In the genomic region with DNA sequence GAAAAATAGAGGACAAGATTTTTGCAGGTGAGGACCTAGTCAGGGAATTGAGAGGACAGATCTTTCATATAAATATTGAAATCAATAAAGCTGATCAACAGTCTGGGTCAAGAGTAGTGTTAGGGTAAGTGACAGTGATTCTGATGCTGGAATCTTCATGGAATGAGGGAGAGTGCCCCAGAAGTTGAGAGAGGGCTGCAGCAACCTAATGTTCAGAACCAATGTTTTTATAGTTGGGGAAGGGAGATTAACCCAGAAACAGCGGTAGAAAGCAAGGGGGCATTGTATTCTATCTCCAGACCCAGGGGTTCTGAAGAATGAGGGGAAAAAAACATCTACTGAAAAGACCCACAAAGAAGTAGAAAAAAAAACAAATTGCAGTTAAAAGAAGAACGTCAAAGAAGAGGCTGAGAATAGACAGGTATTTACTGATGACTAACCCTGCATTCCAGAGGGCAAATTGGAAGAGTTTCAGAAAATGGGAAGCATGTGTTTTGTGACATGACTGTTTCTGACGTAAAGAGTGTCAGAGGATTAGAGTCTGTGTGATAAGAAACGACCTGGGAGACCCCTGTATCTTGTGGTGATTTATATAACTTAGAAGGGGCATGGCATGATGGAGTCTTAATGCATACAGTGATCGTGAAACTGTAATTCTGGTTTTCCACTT, we compare ENCODE assay signal across 18 cellular contexts.
DNase-seq lines count a peak whose midpoint lies in the region; ATAC-seq and TF ChIP-seq lines count a peak whose summit lies in the region.
"Had no signal": no experiment of that assay in that cellular context is flagged by ENCODE, and none has a peak within 500 bp of the region (broad histone marks: within the 10 kb centered on the region; RNA-seq: fewer than 3 reads in every experiment).

No MANE protein-coding gene starts in this region.

- H2AK5ac ChIP-seq in IMR-90 (ENCODE audit: low read depth, low read length), result no peak overlapping the region

- no peaks in the 10 kb centered on the region for H3K79me1 ChIP-seq in IMR-90 (ENCODE audit: low read depth in 1 of 2, low read length in 2 of 2)

- BruUV-seq in IMR-90 (replicated peaks; lab: Mats Ljungman, UMichigan) (no TSS peak), mammary epithelial cell (replicated peaks; lab: Mats Ljungman, UMichigan) (no TSS peak)

- peak overlapping the region; percentile 62 for H2BK5ac ChIP-seq in IMR-90 (ENCODE audit: low read depth, low read length, poor library complexity, severe bottlenecking)

- 0% methylated on average over 1 of the region's 5 CpGs; no CpG with 5 or more reads in 1 of the 2 experiments for WGBS in IMR-90 (ENCODE audit: extremely low coverage in 2 of 2, insufficient read length in 1 of 2), 2 experiments
- 33% methylated on average over 5 of the region's 5 CpGs for WGBS in mammary epithelial cell (ENCODE audit: low coverage, missing lambda C conversion rate)

- H3K27ac Mint-ChIP-seq in activated CD8-positive, alpha-beta memory T cell treated with anti-CD3 and anti-CD28 coated beads, Interleukin-2, amount 10 ng/mL, durations not matched to agents 7 days and 5 days, result no peak overlapping the region
- H3K27ac Mint-ChIP-seq: activated CD4-positive, alpha-beta memory T cell treated with anti-CD3 and anti-CD28 coated beads for 36 hours had no signal

- no peak overlapping the region for H3K4me3 Mint-ChIP-seq in activated CD8-positive, alpha-beta memory T cell treated with anti-CD3 and anti-CD28 coated beads, Interleukin-2, amount 10 ng/mL, durations not matched to agents 7 days and 5 days
- H3K4me3 Mint-ChIP-seq: activated CD4-positive, alpha-beta memory T cell treated with anti-CD3 and anti-CD28 coated beads for 36 hours had no signal

- no peak overlapping the region for H2AFZ ChIP-seq in IMR-90 (replicated peaks; ENCODE audit: low read length, poor library complexity)
- H2AFZ ChIP-seq in mammary epithelial cell (ENCODE audit: low read depth, low read length), result no peak overlapping the region

- no peak overlapping the region for H4K8ac ChIP-seq in IMR-90 (ENCODE audit: low read depth in 2 of 2, low read length in 2 of 2)

- H3K4me1 Mint-ChIP-seq in activated CD8-positive, alpha-beta memory T cell treated with anti-CD3 and anti-CD28 coated beads, Interleukin-2, amount 10 ng/mL, durations not matched to agents 7 days and 5 days, result no peaks in the 10 kb centered on the region

- H3K23ac ChIP-seq in IMR-90 (ENCODE audit: low read depth, low read length), result no peak overlapping the region

- dilution Hi-C loops in IMR-90 (cut with HindIII; ENCODE audit: low sequenced_read_pairs, unreplicated experiment), result no loop called here
- dilution Hi-C loops in mammary epithelial cell (cut with HindIII; ENCODE audit: low sequenced_read_pairs), result no loop called here

- no peak for TF ChIP-seq RAD21 in IMR-90 (IDR thresholded peaks at IDR 0.05; ENCODE audit: low read length)

- H4K20me1 ChIP-seq in IMR-90 (ENCODE audit: insufficient read depth, low read length), result no peaks in the 10 kb centered on the region
- H4K20me1 ChIP-seq in mammary epithelial cell (ENCODE audit: insufficient read depth, low read length), result no peaks in the 10 kb centered on the region

- peak overlapping the region; percentile 72; the same call in 1 of the 2 replicates for H2BK20ac ChIP-seq in IMR-90 (ENCODE audit: low read depth, low read length)

- H3K4me1 ChIP-seq in IMR-90 (ENCODE audit: control insufficient read depth, insufficient read depth, low read length), result no peaks in the 10 kb centered on the region
- H3K4me1 ChIP-seq in mammary epithelial cell (ENCODE audit: insufficient read depth, low read length), result peaks cover 12% of the 10 kb centered on the region
- H3K4me1 ChIP-seq in left lung, result no peaks in the 10 kb centered on the region

- H2AK9ac ChIP-seq in IMR-90 (replicated peaks; ENCODE audit: low read depth, low read length, poor library complexity), result no peak overlapping the region

- H3K18ac ChIP-seq in IMR-90 (ENCODE audit: low read depth, low read length), result no peak overlapping the region; the same call in 1 of the 2 replicates

- ATAC-seq in IMR-90 (ENCODE audit: low read depth) (no peak), left lung (peak; percentile 42), HG03139 (IDR thresholded peaks at IDR 0.05; ENCODE audit: unreplicated experiment) (no peak)
- no peak for ATAC-seq in activated CD8-positive, alpha-beta memory T cell treated with anti-CD3 and anti-CD28 coated beads, Interleukin-2, amount 10 ng/mL, durations not matched to agents 7 days and 5 days
- ATAC-seq: GM12878, K562 had no signal

- no peaks in the 10 kb centered on the region for H3K79me2 ChIP-seq in mammary epithelial cell (ENCODE audit: insufficient read depth, low read length)

- no peak overlapping the region for H4K91ac ChIP-seq in IMR-90 (ENCODE audit: insufficient read depth, low read depth, low read length)

- H4K5ac ChIP-seq in IMR-90 (ENCODE audit: low read depth, low read length), result no peak overlapping the region; the same call in 1 of the 2 replicates

- H3K36me3 ChIP-seq in IMR-90 (ENCODE audit: control insufficient read depth, insufficient read depth, low read length) (no peaks in the 10 kb centered on the region), mammary epithelial cell (ENCODE audit: insufficient read depth, low read length) (no peaks in the 10 kb centered on the region), left lung (no peaks in the 10 kb centered on the region)

- H3K9me3 Mint-ChIP-seq in activated CD8-positive, alpha-beta memory T cell treated with anti-CD3 and anti-CD28 coated beads, Interleukin-2, amount 10 ng/mL, durations not matched to agents 7 days and 5 days (ENCODE audit: low read depth), result no peaks in the 10 kb centered on the region

- TF ChIP-seq POLR2A in IMR-90 (IDR thresholded peaks at IDR 0.05; ENCODE audit: low read depth, low read length), result no peak

- H3K27me3 Mint-ChIP-seq in activated CD8-positive, alpha-beta memory T cell treated with anti-CD3 and anti-CD28 coated beads, Interleukin-2, amount 10 ng/mL, durations not matched to agents 7 days and 5 days, result no peaks in the 10 kb centered on the region
- H3K27me3 Mint-ChIP-seq: activated CD4-positive, alpha-beta memory T cell treated with anti-CD3 and anti-CD28 coated beads for 36 hours had no signal

- DNase-seq in AG08396 (ENCODE audit: low spot score), result peak; percentile 7
- DNase-seq in IMR-90, result peak; percentile 65
- peak; percentile 32 for DNase-seq in mammary epithelial cell
- no peak for DNase-seq in left lung
- DNase-seq in activated CD8-positive, alpha-beta memory T cell treated with anti-CD3 and anti-CD28 coated beads, Interleukin-2, amount 10 ng/mL, durations not matched to agents 7 days and 5 days, result no peak
- no peak for DNase-seq in NCI-H2171 (lab: John Stamatoyannopoulos, UW)
- DNase-seq in midbrain (lab: John Stamatoyannopoulos, UW), result no peak
- DNase-seq: activated CD4-positive, alpha-beta memory T cell treated with anti-CD3 and anti-CD28 coated beads for 36 hours; AML-193; DMS153; NCI-H187; NCI-H82; nucleus accumbens; SIG-M5 had no signal

- H3K4ac ChIP-seq in IMR-90 (ENCODE audit: low read depth, low read length), result no peak overlapping the region

- intact Hi-C loops in IMR-90 (cut with micrococcal nuclease), result no loop called here
- intact Hi-C loops in mammary epithelial cell (cut with micrococcal nuclease), result no loop called here
- intact Hi-C loops in left lung (cut with DNase I), result no loop called here

- H3K56ac ChIP-seq in IMR-90 (ENCODE audit: extremely low read depth, insufficient read depth, low read length), result no peak overlapping the region

- H3K9ac ChIP-seq in IMR-90 (ENCODE audit: low read depth, low read length) (no peak overlapping the region), mammary epithelial cell (ENCODE audit: insufficient read depth, low read length) (no peak overlapping the region)

- POLR2A ChIA-PET in IMR-90 (lab: Charles Lee; ENCODE audit: unreplicated experiment), result no interaction called here

- peak overlapping the region; percentile 41; the same call in 1 of the 2 replicates for H3K4me2 ChIP-seq in IMR-90 (ENCODE audit: low read depth, low read length)
- peak overlapping the region; percentile 45 for H3K4me2 ChIP-seq in mammary epithelial cell (ENCODE audit: insufficient read depth, low read depth, low read length)

- H3K36me3 Mint-ChIP-seq in activated CD8-positive, alpha-beta memory T cell treated with anti-CD3 and anti-CD28 coated beads, Interleukin-2, amount 10 ng/mL, durations not matched to agents 7 days and 5 days, result no peaks in the 10 kb centered on the region
- H3K36me3 Mint-ChIP-seq: activated CD4-positive, alpha-beta memory T cell treated with anti-CD3 and anti-CD28 coated beads for 36 hours had no signal

- CTCF ChIA-PET in IMR-90 (lab: Yijun Ruan, JAX), result no interaction called here
- CTCF ChIA-PET in mammary epithelial cell (lab: Charles Lee; ENCODE audit: low non-redundant PET), result no interaction called here
- CTCF ChIA-PET in activated CD8-positive, alpha-beta memory T cell treated with anti-CD3 and anti-CD28 coated beads, Interleukin-2, amount 10 ng/mL, durations not matched to agents 7 days and 5 days (lab: Charles Lee), result no interaction called here

- no peaks in the 10 kb centered on the region for H3K27me3 ChIP-seq in IMR-90 (ENCODE audit: control insufficient read depth, insufficient read depth, low read length)
- H3K27me3 ChIP-seq in mammary epithelial cell (ENCODE audit: insufficient read depth, low read length), result no peaks in the 10 kb centered on the region
- H3K27me3 ChIP-seq in left lung, result no peaks in the 10 kb centered on the region

- TF ChIP-seq CTCF in IMR-90 (conservative IDR thresholded peaks at IDR 0.05; ENCODE audit: low read depth, low read length) (no peak), mammary epithelial cell (conservative IDR thresholded peaks at IDR 0.05 in 1 of 2, IDR thresholded peaks at IDR 0.05 in 1 of 2; ENCODE audit: extremely low read depth in 1 of 2, insufficient read depth in 1 of 2, low read depth in 1 of 2, low read length in 2 of 2) (no peak), left lung (IDR thresholded peaks at IDR 0.05) (no peak)

- H3K27ac ChIP-seq in IMR-90 (ENCODE audit: insufficient read depth, low read length), result no peak overlapping the region
- H3K27ac ChIP-seq in mammary epithelial cell (ENCODE audit: insufficient read depth, low read depth, low read length), result no peak overlapping the region
- H3K27ac ChIP-seq in left lung, result no peak overlapping the region

- H3K4me3 ChIP-seq in IMR-90 (ENCODE audit: insufficient read depth, low read depth, low read length) (no peak overlapping the region), mammary epithelial cell (replicated peaks in 1 of 3; ENCODE audit: insufficient read depth in 1 of 3, low read depth in 2 of 3, low read length in 3 of 3) (no peak overlapping the region), left lung (no peak overlapping the region)
- H3K4me3 ChIP-seq: GM12878, K562, lung had no signal

- H3K9me3 ChIP-seq in IMR-90 (ENCODE audit: control insufficient read depth, insufficient read depth, low read length) (no peaks in the 10 kb centered on the region), mammary epithelial cell (replicated peaks; ENCODE audit: insufficient read depth, low read length) (no peaks in the 10 kb centered on the region), left lung (no peaks in the 10 kb centered on the region)

- H2BK120ac ChIP-seq in IMR-90 (ENCODE audit: low read depth, low read length), result peak overlapping the region; percentile 64; the same call in 1 of the 2 replicates

- H2BK15ac ChIP-seq in IMR-90 (ENCODE audit: low read depth, low read length), result no peak overlapping the region

- in situ Hi-C loops in IMR-90 (cut with MboI; ENCODE audit: low sequenced_read_pairs) (no loop called here), mammary epithelial cell (cut with MboI; ENCODE audit: low sequenced_read_pairs in 2 of 2) (no loop called here)

- no peaks in the 10 kb centered on the region for H3K9me1 ChIP-seq in IMR-90 (ENCODE audit: insufficient read depth, low read length)

- H3K14ac ChIP-seq in IMR-90 (replicated peaks; ENCODE audit: low read depth, low read length), result no peak overlapping the region

Comparison
In these comparisons a context has a peak if more than half of its experiments do, and no peak if none do; other contexts are left out.
1. DNase-seq: peak in AG08396 (single experiment), IMR-90 (single experiment) and mammary epithelial cell (single experiment); none in left lung (0 of 2), activated CD8-positive, alpha-beta memory T cell treated with anti-CD3 and anti-CD28 coated beads, Interleukin-2, amount 10 ng/mL, durations not matched to agents 7 days and 5 days (single experiment), NCI-H2171 (single experiment) and midbrain (single experiment).